35 cellular contexts compared by ENCODE assay signal in genomic region chr4:126440297-126440696, GRCh38.
"Had no signal": no experiment of that assay in that cellular context is flagged by ENCODE, and none has a peak within 500 bp of the region (broad histone marks: within the 10 kb centered on the region; RNA-seq: fewer than 3 reads in every experiment).

No MANE protein-coding gene starts in this region.

- H3K36me3 ChIP-seq: brain microvascular endothelial cell, Peyer's patch, SJSA1 had no signal

- H3K9me3 ChIP-seq: Peyer's patch, SJSA1 had no signal

- H3K4me1 ChIP-seq: Peyer's patch, SJSA1 had no signal

- H3K4me3 Mint-ChIP-seq: activated B cell treated with CpG ODN at 0.5 μM for 24 hours; activated CD8-positive, alpha-beta T cell treated with anti-CD3 and anti-CD28 coated beads for 36 hours; activated naive CD8-positive, alpha-beta T cell treated with anti-CD3 and anti-CD28 coated beads for 36 hours; activated T-cell treated with anti-CD3 and anti-CD28 coated beads, Interleukin-2, amount 50 U/mL, for 72 hours; activated T-helper 17 cell treated with anti-CD3 and anti-CD28 coated beads, Interleukin-2, amount 50 U/mL, for 72 hours; T-cell; T-helper 17 cell had no signal

- H3K27me3 ChIP-seq: brain microvascular endothelial cell, Peyer's patch, SJSA1 had no signal

- H3K36me3 Mint-ChIP-seq: activated naive CD8-positive, alpha-beta T cell treated with anti-CD3 and anti-CD28 coated beads for 36 hours; T-cell had no signal

- H3K4me3 ChIP-seq: Peyer's patch, SJSA1 had no signal

- H3K9ac ChIP-seq: KMS-11 had no signal

- H3K27ac ChIP-seq: brain microvascular endothelial cell, KMS-11, Peyer's patch, SJSA1, VCaP had no signal

- H3K27me3 Mint-ChIP-seq: activated B cell treated with CpG ODN at 0.5 μM for 24 hours; activated CD8-positive, alpha-beta T cell treated with anti-CD3 and anti-CD28 coated beads for 36 hours; activated naive CD8-positive, alpha-beta T cell treated with anti-CD3 and anti-CD28 coated beads for 36 hours; activated T-helper 17 cell treated with anti-CD3 and anti-CD28 coated beads, Interleukin-2, amount 50 U/mL, for 72 hours; T-cell; T-helper 17 cell had no signal

- DNase-seq: activated B cell treated with CpG ODN at 0.5 μM for 24 hours; activated CD4-positive, alpha-beta T cell treated with anti-CD3 and anti-CD28 coated beads for 48 hours; activated CD4-positive, alpha-beta T cell treated with anti-CD3 and anti-CD28 coated beads, Interleukin-2, amount 50 U/mL, for 4 hours; activated CD4-positive, CD25-positive, alpha-beta regulatory T cell treated with anti-CD3 and anti-CD28 coated beads, Interleukin-2, amount 50 U/mL, for 72 hours; activated CD8-positive, alpha-beta T cell treated with anti-CD3 and anti-CD28 coated beads for 36 hours; activated effector memory CD4-positive, alpha-beta T cell treated with anti-CD3 and anti-CD28 coated beads, Interleukin-2, amount 50 U/mL, for 16 hours; activated naive CD4-positive, alpha-beta T cell; activated naive CD4-positive, alpha-beta T cell treated with anti-CD3 and anti-CD28 coated beads, Interleukin-2, amount 50 U/mL, for 16 hours; activated naive CD8-positive, alpha-beta T cell treated with anti-CD3 and anti-CD28 coated beads for 36 hours; activated T-cell treated with anti-CD3 and anti-CD28 coated beads, Interleukin-2, amount 50 U/mL, for 1 hour; activated T-cell treated with anti-CD3 and anti-CD28 coated beads, Interleukin-2, amount 50 U/mL, for 72 hours; amniotic stem cell; aorta; brain microvascular endothelial cell; NCI-H1105; NCI-H1417 treated with DMSO at 0.1 percent for 48 hours; NCI-H187 treated with DMSO at 0.1 percent for 48 hours; NCI-H2081; NCI-H2171 treated with DMSO at 0.1 percent for 48 hours; NCI-H226; NCI-H446 treated with DMSO at 0.1 percent for 48 hours; NCI-H524; NCI-H69; NK-92 treated with Interleukin-12 subunit alpha and Interleukin-12 subunit beta, amount 100 ng/mL, for 24 hours; PC-3; Peyer's patch; RPMI8226; SHP77 treated with DMSO at 0.1 percent for 48 hours; T-cell; T-helper 17 cell; T-helper 9 cell had no signal

- H3K4me1 Mint-ChIP-seq: activated B cell treated with CpG ODN at 0.5 μM for 24 hours; activated naive CD8-positive, alpha-beta T cell treated with anti-CD3 and anti-CD28 coated beads for 36 hours; activated T-helper 17 cell treated with anti-CD3 and anti-CD28 coated beads, Interleukin-2, amount 50 U/mL, for 72 hours; T-cell; T-helper 17 cell had no signal

- H3K4me2 ChIP-seq: KMS-11 had no signal

- H3K27ac Mint-ChIP-seq: activated B cell treated with CpG ODN at 0.5 μM for 24 hours; activated CD8-positive, alpha-beta T cell treated with anti-CD3 and anti-CD28 coated beads for 36 hours; activated naive CD8-positive, alpha-beta T cell treated with anti-CD3 and anti-CD28 coated beads for 36 hours; activated T-cell treated with anti-CD3 and anti-CD28 coated beads, Interleukin-2, amount 50 U/mL, for 72 hours; activated T-helper 17 cell treated with anti-CD3 and anti-CD28 coated beads, Interleukin-2, amount 50 U/mL, for 72 hours; T-cell; T-helper 17 cell had no signal
